In the genomic region with DNA sequence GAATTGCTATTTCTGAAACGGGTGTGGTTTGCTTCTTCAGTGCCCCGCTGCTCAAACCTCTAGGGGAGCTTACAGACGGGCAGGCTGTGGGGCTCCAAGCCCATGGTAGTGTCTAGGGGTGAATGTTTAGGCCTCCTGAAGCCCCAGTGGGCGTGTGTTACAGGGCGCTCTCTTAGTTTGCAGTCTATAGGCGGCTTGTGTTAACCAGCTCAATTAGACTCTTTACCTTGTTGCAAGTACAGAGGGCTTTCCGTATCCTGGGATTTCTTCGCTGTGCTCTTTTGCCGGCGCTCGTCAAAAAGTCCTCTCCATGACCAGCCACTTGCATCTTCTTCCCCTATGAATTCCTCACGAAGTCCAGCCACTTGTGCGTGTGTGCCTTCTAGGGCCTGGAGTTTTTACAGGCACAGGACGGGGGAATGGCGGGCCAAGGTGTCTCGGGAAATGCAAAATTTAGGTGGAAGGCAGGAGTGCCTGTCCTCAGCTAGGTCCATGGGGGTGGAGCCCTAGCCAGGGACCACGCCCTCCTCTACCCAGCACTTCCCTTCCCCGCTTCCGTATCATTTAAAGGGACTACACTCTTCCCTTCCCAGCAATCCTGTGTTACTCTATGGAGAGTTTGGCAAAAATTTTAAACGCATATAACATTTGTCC, we compare ENCODE assay signal across 9 cellular contexts.
DNase-seq lines count a peak whose midpoint lies in the region; ATAC-seq and TF ChIP-seq lines count a peak whose summit lies in the region.
"Had no signal": no experiment of that assay in that cellular context is flagged by ENCODE, and none has a peak within 500 bp of the region (broad histone marks: within the 10 kb centered on the region; RNA-seq: fewer than 3 reads in every experiment).

No MANE protein-coding gene starts in this region.

- H3K36me3 ChIP-seq in BE2C, result no peaks in the 10 kb centered on the region
- no peaks in the 10 kb centered on the region for H3K36me3 ChIP-seq in CD8-positive, alpha-beta T cell (ENCODE audit: insufficient read depth, low read length)

- intact Hi-C loops in CD8-positive, alpha-beta T cell (cut with DNase I, micrococcal nuclease), result no loop called here

- no peak for ATAC-seq in CD8-positive, alpha-beta T cell

- no peaks in the 10 kb centered on the region for H3K27me3 Mint-ChIP-seq in type B pancreatic cell
- no peaks in the 10 kb centered on the region for H3K27me3 Mint-ChIP-seq in CD8-positive, alpha-beta T cell (ENCODE audit: low read depth)

- CTCF ChIA-PET in CD8-positive, alpha-beta T cell (lab: Charles Lee), result no interaction called here

- no peak overlapping the region for H3K27ac ChIP-seq in CD8-positive, alpha-beta T cell (ENCODE audit: low read depth, low read length)

- peaks cover 6% of the 10 kb centered on the region for H3K9me3 Mint-ChIP-seq in type B pancreatic cell
- H3K9me3 Mint-ChIP-seq in CD8-positive, alpha-beta T cell, result peaks cover 5% of the 10 kb centered on the region

- TF ChIP-seq POLR2A in erythroblast (IDR thresholded peaks at IDR 0.05; ENCODE audit: low read length), result no peak

- H3K9me3 ChIP-seq in BE2C, result no peaks in the 10 kb centered on the region
- no peaks in the 10 kb centered on the region for H3K9me3 ChIP-seq in CD8-positive, alpha-beta T cell (ENCODE audit: low read length)

- peak overlapping the region; percentile 9 for H3K27ac Mint-ChIP-seq in type B pancreatic cell
- H3K27ac Mint-ChIP-seq in CD8-positive, alpha-beta T cell, result no peak overlapping the region

- no peaks in the 10 kb centered on the region for H3K4me1 Mint-ChIP-seq in type B pancreatic cell (ENCODE audit: unreplicated experiment)
- H3K4me1 Mint-ChIP-seq in CD8-positive, alpha-beta T cell (ENCODE audit: low read depth), result no peaks in the 10 kb centered on the region

- H3K27me3 ChIP-seq in BE2C, result no peaks in the 10 kb centered on the region
- no peaks in the 10 kb centered on the region for H3K27me3 ChIP-seq in CD8-positive, alpha-beta T cell (ENCODE audit: insufficient read depth, low read length)

- H3K4me3 Mint-ChIP-seq in type B pancreatic cell, result peak overlapping the region; percentile 90
- no peak overlapping the region for H3K4me3 Mint-ChIP-seq in CD8-positive, alpha-beta T cell

- POLR2A ChIA-PET in CD8-positive, alpha-beta T cell (lab: Charles Lee), result no interaction called here

- DNase-seq in M059J (ENCODE audit: low read depth) (peak; percentile 10), erythroblast (lab: John Stamatoyannopoulos, UW) (peak; percentile 30 to 36), lung microvascular endothelial cell (ENCODE audit: low read depth in 2 of 2) (peak; percentile 47 to 59), type B pancreatic cell (ENCODE audit: extremely low spot score, unreplicated experiment) (no peak), 8988T (no peak), NCI-H2171 treated with DMSO at 0.1 percent for 48 hours (lab: John Stamatoyannopoulos, UW) (no peak), BE2C (no peak)
- DNase-seq in CD8-positive, alpha-beta T cell, result no peak
- DNase-seq: activated T-cell treated with anti-CD3 and anti-CD28 coated beads, Interleukin-2, amount 50 U/mL, for 48 hours had no signal

- H3K36me3 Mint-ChIP-seq in type B pancreatic cell, result no peaks in the 10 kb centered on the region
- no peaks in the 10 kb centered on the region for H3K36me3 Mint-ChIP-seq in CD8-positive, alpha-beta T cell

- TF ChIP-seq CTCF in type B pancreatic cell (conservative IDR thresholded peaks at IDR 0.05) (no peak), BE2C (IDR thresholded peaks at IDR 0.05; ENCODE audit: low read depth, low read length) (no peak)
- TF ChIP-seq CTCF in CD8-positive, alpha-beta T cell (IDR thresholded peaks at IDR 0.05), result no peak

- H3K4me1 ChIP-seq in BE2C, result no peaks in the 10 kb centered on the region; the same call in 1 of the 2 replicates
- no peaks in the 10 kb centered on the region for H3K4me1 ChIP-seq in CD8-positive, alpha-beta T cell (ENCODE audit: insufficient read depth, low read length)

- H3K4me3 ChIP-seq in BE2C (ENCODE audit: low read depth, low read length), result no peak overlapping the region
- no peak overlapping the region for H3K4me3 ChIP-seq in CD8-positive, alpha-beta T cell (ENCODE audit: low read depth, low read length)

Comparison
In these comparisons a context has a peak if more than half of its experiments do, and no peak if none do; other contexts are left out.
1. DNase-seq: peak in M059J (single experiment), erythroblast (2 of 2) and lung microvascular endothelial cell (2 of 2); none in type B pancreatic cell (single experiment), 8988T (single experiment), NCI-H2171 treated with DMSO at 0.1 percent for 48 hours (single experiment), BE2C (single experiment) and CD8-positive, alpha-beta T cell (0 of 7).